ENCODE assay signal across 1 cellular context in the genomic region with DNA sequence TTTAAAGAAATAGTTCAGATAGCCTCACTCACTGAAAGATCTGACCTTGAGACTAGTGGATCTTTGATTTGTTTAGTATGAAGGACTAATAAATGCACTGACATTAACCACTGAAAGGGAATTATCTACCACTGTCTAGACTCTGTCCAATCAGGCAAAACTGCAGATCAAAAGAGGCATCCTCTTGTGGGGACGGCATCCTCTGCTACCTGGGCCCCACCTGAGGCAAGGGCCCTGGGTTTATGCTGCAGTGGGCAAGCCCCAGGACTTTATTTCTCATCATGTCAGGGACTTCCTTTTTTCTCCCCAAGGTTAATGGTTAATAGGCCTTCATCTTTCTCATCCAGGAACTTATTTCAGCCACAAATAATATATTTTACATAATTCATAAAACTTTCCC.
A peak's percentile ranks its signal among the peaks of the same experiment; 100 is the strongest.
TF ChIP-seq lines count a peak whose summit lies in the region.

No MANE protein-coding gene starts in this region.

TF ChIP-seq in GM12878, 131 proteins besides CTCF, POLR2A, EP300 and RAD21:
- no peak for TF ChIP-seq SIX5 (IDR thresholded peaks at IDR 0.05; ENCODE audit: low read depth, low read length, severe bottlenecking)
- TF ChIP-seq POLR2AphosphoS5 (IDR thresholded peaks at IDR 0.05; ENCODE audit: low read length) = peak; percentile 78
